21 cellular contexts compared by ENCODE assay signal in the genomic region with DNA sequence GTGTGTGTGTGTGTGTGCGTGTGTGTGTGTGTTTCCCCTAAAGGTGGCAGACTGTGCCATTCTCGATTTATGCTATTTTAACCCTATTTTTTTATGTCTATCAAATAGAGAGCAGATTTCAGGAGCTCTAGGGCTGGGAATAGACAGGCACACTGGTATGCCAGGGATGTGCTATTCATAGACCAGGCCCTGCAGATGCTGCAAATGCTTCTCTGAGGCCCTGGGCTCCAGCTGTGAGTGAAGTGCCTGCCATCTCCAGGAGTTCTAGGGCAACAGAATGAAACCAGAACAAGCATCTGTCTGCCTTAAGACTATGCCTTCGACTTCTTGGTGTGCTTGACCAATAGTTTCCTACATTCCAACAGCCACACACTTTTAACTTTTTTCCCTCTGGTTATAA.
DNase-seq lines count a peak whose midpoint lies in the region; TF ChIP-seq lines count a peak whose summit lies in the region.
"Had no signal": no experiment of that assay in that cellular context is flagged by ENCODE, and none has a peak within 500 bp of the region (broad histone marks: within the 10 kb centered on the region; RNA-seq: fewer than 3 reads in every experiment).

No MANE protein-coding gene starts in this region.

- no peak overlapping the region for H3K27ac ChIP-seq in neural progenitor cell
- H3K27ac ChIP-seq: 22Rv1, esophagus muscularis mucosa, psoas muscle, thoracic aorta had no signal

- H3K4me1 Mint-ChIP-seq in neural progenitor cell (peaks cover 14% of the 10 kb centered on the region), type B pancreatic cell (ENCODE audit: unreplicated experiment) (peaks cover 4% of the 10 kb centered on the region)
- H3K4me1 Mint-ChIP-seq: CD14-positive monocyte; naive thymus-derived CD8-positive, alpha-beta T cell had no signal

- no peaks in the 10 kb centered on the region for H3K9me3 ChIP-seq in neural progenitor cell (ENCODE audit: low read depth)
- H3K9me3 ChIP-seq: esophagus muscularis mucosa, psoas muscle, thoracic aorta had no signal

- H3K4me3 Mint-ChIP-seq in neural progenitor cell (no peak overlapping the region), type B pancreatic cell (no peak overlapping the region)
- H3K4me3 Mint-ChIP-seq: CD14-positive monocyte had no signal

- H3K4me2 ChIP-seq in neural progenitor cell = no peak overlapping the region

- H3K36me3 Mint-ChIP-seq in neural progenitor cell (no peaks in the 10 kb centered on the region), type B pancreatic cell (no peaks in the 10 kb centered on the region)
- H3K36me3 Mint-ChIP-seq: CD14-positive monocyte; naive thymus-derived CD8-positive, alpha-beta T cell had no signal

- H3F3A ChIP-seq in neural progenitor cell (ENCODE audit: low read depth) = no peaks in the 10 kb centered on the region

- H3K27ac Mint-ChIP-seq in neural progenitor cell (no peak overlapping the region), type B pancreatic cell (no peak overlapping the region)
- H3K27ac Mint-ChIP-seq: CD14-positive monocyte had no signal

- H3K4me3 ChIP-seq in neural progenitor cell = no peak overlapping the region
- H3K4me3 ChIP-seq: esophagus muscularis mucosa, psoas muscle, thoracic aorta had no signal

- no peak overlapping the region for H2AFZ ChIP-seq in neural progenitor cell (replicated peaks)

- H3K9me3 Mint-ChIP-seq in neural progenitor cell (no peaks in the 10 kb centered on the region), type B pancreatic cell (no peaks in the 10 kb centered on the region)
- H3K9me3 Mint-ChIP-seq: CD14-positive monocyte; naive thymus-derived CD8-positive, alpha-beta T cell had no signal

- H4K20me1 ChIP-seq in neural progenitor cell (ENCODE audit: low read depth) = no peaks in the 10 kb centered on the region

- no peaks in the 10 kb centered on the region for H3K4me1 ChIP-seq in neural progenitor cell
- H3K4me1 ChIP-seq: esophagus muscularis mucosa, psoas muscle had no signal

- H3K27me3 Mint-ChIP-seq in neural progenitor cell (ENCODE audit: insufficient read depth, low read depth) = peaks cover 2% of the 10 kb centered on the region
- H3K27me3 Mint-ChIP-seq in type B pancreatic cell = peaks cover 23% of the 10 kb centered on the region

- no peaks in the 10 kb centered on the region for H3K36me3 ChIP-seq in neural progenitor cell
- H3K36me3 ChIP-seq: esophagus muscularis mucosa, thoracic aorta had no signal

- H3K9ac ChIP-seq in neural progenitor cell = no peak overlapping the region

- DNase-seq in DMS 273 (lab: John Stamatoyannopoulos, UW; ENCODE audit: unreplicated experiment) (peak; percentile 21), DMS 273 treated with DMSO at 0.1 percent for 48 hours (lab: John Stamatoyannopoulos, UW) (no peak), LHCN-M2 (ENCODE audit: low read depth) (peak; percentile 27), epidermal melanocyte (ENCODE audit: insufficient read length, low spot score) (peak; percentile 76), neural progenitor cell (ENCODE audit: low spot score) (peak; percentile 29), NCI-H82 (lab: John Stamatoyannopoulos, UW) (no peak), type B pancreatic cell (ENCODE audit: extremely low spot score, unreplicated experiment) (no peak)
- no peak for DNase-seq in activated T-cell treated with anti-CD3 and anti-CD28 coated beads, Interleukin-2, amount 50 U/mL, for 1 hour
- DNase-seq: activated CD4-positive, CD25-positive, alpha-beta regulatory T cell treated with anti-CD3 and anti-CD28 coated beads, Interleukin-2, amount 50 U/mL, for 72 hours; glutamatergic neuron; HCEC 1CT; KG1; naive thymus-derived CD8-positive, alpha-beta T cell; NCI-H2029; psoas muscle; stimulated activated CD4-positive, alpha-beta T cell treated with anti-CD3 and anti-CD28 coated beads, Interleukin-12 subunit alpha, Interleukin-12 subunit beta, amount 100 ng/mL, for 4 hours; T-helper 9 cell had no signal

- TF ChIP-seq CTCF in neural progenitor cell (IDR thresholded peaks at IDR 0.05) = no peak
- no peak for TF ChIP-seq CTCF in type B pancreatic cell (conservative IDR thresholded peaks at IDR 0.05)

- H3K27me3 ChIP-seq in neural progenitor cell = no peaks in the 10 kb centered on the region
- H3K27me3 ChIP-seq: esophagus muscularis mucosa had no signal

- no peaks in the 10 kb centered on the region for H3K79me2 ChIP-seq in neural progenitor cell (ENCODE audit: low read depth)

Comparison
In these comparisons a context has a peak if more than half of its experiments do, and no peak if none do; other contexts are left out.
1. DNase-seq: peak in DMS 273 (single experiment), LHCN-M2 (single experiment), epidermal melanocyte (single experiment) and neural progenitor cell (single experiment); none in DMS 273 treated with DMSO at 0.1 percent for 48 hours (single experiment), NCI-H82 (single experiment), type B pancreatic cell (single experiment) and activated T-cell treated with anti-CD3 and anti-CD28 coated beads, Interleukin-2, amount 50 U/mL, for 1 hour (single experiment).